In genomic region chr9:83473488-83473971, GRCh38 we compare ENCODE assay signal across 8 cellular contexts.
DNase-seq lines count a peak whose midpoint lies in the region; ATAC-seq, FAIRE-seq and TF ChIP-seq lines count a peak whose summit lies in the region.

No MANE protein-coding gene starts in this region.

- TF ChIP-seq POLR2A in testis (IDR thresholded peaks at IDR 0.05): no peak

- no peaks in the 10 kb centered on the region for H3K9me3 ChIP-seq in testis

- H3K27me3 Mint-ChIP-seq in activated CD4-positive, alpha-beta T cell treated with anti-CD3 and anti-CD28 coated beads for 36 hours: peaks cover 9% of the 10 kb centered on the region
- no peaks in the 10 kb centered on the region for H3K27me3 Mint-ChIP-seq in naive B cell

- peaks cover 2% of the 10 kb centered on the region for H3K9me3 Mint-ChIP-seq in activated CD4-positive, alpha-beta T cell treated with anti-CD3 and anti-CD28 coated beads for 36 hours (ENCODE audit: low read depth)
- H3K9me3 Mint-ChIP-seq in naive B cell: peaks cover 2 to 10% (median 6%) of the 10 kb centered on the region in 7 donors

- peak overlapping the region in 1 of 2 donors; percentile 56 for H3K27ac ChIP-seq in testis

- H3K27ac Mint-ChIP-seq in activated CD4-positive, alpha-beta T cell treated with anti-CD3 and anti-CD28 coated beads for 36 hours: peak overlapping the region; percentile 72
- peak overlapping the region; percentile 31 to 75 (median 58) for H3K27ac Mint-ChIP-seq in naive B cell

- peak; percentile 83 for ATAC-seq in activated CD4-positive, alpha-beta T cell treated with anti-CD3 and anti-CD28 coated beads for 36 hours
- ATAC-seq in HG02763 (IDR thresholded peaks at IDR 0.05; ENCODE audit: unreplicated experiment): peak; percentile 89
- ATAC-seq in naive B cell (ENCODE audit: low read depth in 2 of 2): peak; percentile 70 to 74

- H3K4me3 ChIP-seq in testis: no peak overlapping the region

- H3K4me3 Mint-ChIP-seq in activated CD4-positive, alpha-beta T cell treated with anti-CD3 and anti-CD28 coated beads for 36 hours: peak overlapping the region; percentile 20
- peak overlapping the region; percentile 63 to 87 (median 76) for H3K4me3 Mint-ChIP-seq in naive B cell

- H3K36me3 ChIP-seq in testis (ENCODE audit: low read depth, missing control alignments): no peaks in the 10 kb centered on the region

- H3K4me1 ChIP-seq in testis: no peaks in the 10 kb centered on the region

- TF ChIP-seq CTCF in testis (IDR thresholded peaks at IDR 0.05): no peak

- peaks cover 27% of the 10 kb centered on the region for H3K4me1 Mint-ChIP-seq in activated CD4-positive, alpha-beta T cell treated with anti-CD3 and anti-CD28 coated beads for 36 hours
- peaks cover 11 to 18% (median 15%) of the 10 kb centered on the region in 3 donors for H3K4me1 Mint-ChIP-seq in naive B cell

- intact Hi-C loops in activated CD4-positive, alpha-beta T cell treated with anti-CD3 and anti-CD28 coated beads for 36 hours (cut with DNase I, micrococcal nuclease): loop anchor here in 1 of 2 experiments (2.0 to 5.0 kb wide), 2 partner anchors 141 to 234 kb away; partner anchors contain the start of gene UBQLN1
- intact Hi-C loops in testis (cut with DNase I; ENCODE audit: low total_unique reads): no loop called here

- no peak for FAIRE-seq in RCC 7860 (lab: Jason Lieb, UNC)

- peak; percentile 17 for DNase-seq in activated CD4-positive, alpha-beta T cell treated with anti-CD3 and anti-CD28 coated beads for 36 hours
- DNase-seq in activated CD4-positive, alpha-beta T cell treated with anti-CD3 and anti-CD28 coated beads for 48 hours: no peak
- peak; percentile 49 for DNase-seq in RCC 7860 (ENCODE audit: low spot score)
- peak; percentile 3 for DNase-seq in naive B cell
- no peak for DNase-seq in HuH-7.5 (ENCODE audit: low spot score)
- DNase-seq in testis: no peak
- DNase-seq in activated CD4-positive, CD25-positive, alpha-beta regulatory T cell (lab: John Stamatoyannopoulos, UW): no peak

- WGBS in testis, 2 donors: 24 to 41% methylated on average over 5 of the region's 5 CpGs

- CTCF ChIA-PET in activated CD4-positive, alpha-beta T cell treated with anti-CD3 and anti-CD28 coated beads for 36 hours (lab: Charles Lee): no interaction called here

- POLR2A ChIA-PET in activated CD4-positive, alpha-beta T cell treated with anti-CD3 and anti-CD28 coated beads for 36 hours (lab: Charles Lee): interaction anchor here (0.6 kb wide), 1 partner anchor 1901 kb away, joined by 7 read pairs; no protein-coding TSS in a partner anchor

- no peaks in the 10 kb centered on the region for H3K36me3 Mint-ChIP-seq in activated CD4-positive, alpha-beta T cell treated with anti-CD3 and anti-CD28 coated beads for 36 hours (ENCODE audit: low read depth)
- H3K36me3 Mint-ChIP-seq in naive B cell: peaks cover 0 to 25% of the 10 kb centered on the region in 2 donors

- no peaks in the 10 kb centered on the region for H3K27me3 ChIP-seq in testis

Comparison
In these comparisons a context has a peak if more than half of its experiments do, and no peak if none do; other contexts are left out.
1. DNase-seq: peak in activated CD4-positive, alpha-beta T cell treated with anti-CD3 and anti-CD28 coated beads for 36 hours (single experiment), RCC 7860 (single experiment) and naive B cell (single experiment); none in activated CD4-positive, alpha-beta T cell treated with anti-CD3 and anti-CD28 coated beads for 48 hours (single experiment), HuH-7.5 (single experiment), testis (single experiment) and activated CD4-positive, CD25-positive, alpha-beta regulatory T cell (0 of 4).
2. Peak in every context shown above with its lines, with median percentiles within 50 percentile points of each other: ATAC-seq.